Comparison of ENCODE assay signal across 16 cellular contexts in genomic region chr3:169618894-169619792, GRCh38. TPM values are rescaled to one million over a fixed set of nuclear protein-coding genes. Genes with fewer than 3 reads are reported as not detected.
DNase-seq lines count a peak whose midpoint lies in the region; ATAC-seq and TF ChIP-seq lines count a peak whose summit lies in the region.
"Had no signal": no experiment of that assay in that cellular context is flagged by ENCODE, and none has a peak within 500 bp of the region (broad histone marks: within the 10 kb centered on the region; RNA-seq: fewer than 3 reads in every experiment).

No MANE protein-coding gene starts in this region.

- intact Hi-C loops in left ventricle myocardium inferior (cut with micrococcal nuclease) = no loop called here
- intact Hi-C loops in Right ventricle myocardium inferior (cut with DNase I) = no loop called here
- intact Hi-C loops in aorta (cut with DNase I) = no loop called here
- intact Hi-C loops in mammary epithelial cell (cut with micrococcal nuclease) = no loop called here

- no peaks in the 10 kb centered on the region for H3K9me3 ChIP-seq in left ventricle myocardium inferior (replicated peaks)
- no peaks in the 10 kb centered on the region for H3K9me3 ChIP-seq in mucosa of rectum (ENCODE audit: control insufficient read depth in 2 of 2, low read length in 2 of 2)
- H3K9me3 ChIP-seq in aorta (ENCODE audit: control insufficient read depth, low read length) = no peaks in the 10 kb centered on the region
- H3K9me3 ChIP-seq in mammary epithelial cell (replicated peaks; ENCODE audit: insufficient read depth, low read length) = no peaks in the 10 kb centered on the region

- no peak overlapping the region for H3K4me2 ChIP-seq in mammary epithelial cell (ENCODE audit: insufficient read depth, low read depth, low read length)

- CTCF ChIA-PET in mammary epithelial cell (lab: Charles Lee; ENCODE audit: low non-redundant PET) = no interaction called here

- H3K9ac ChIP-seq in mucosa of rectum (ENCODE audit: low read depth in 1 of 2, low read length in 2 of 2) (peak overlapping the region in 1 of 2 donors; percentile 34), mammary epithelial cell (ENCODE audit: insufficient read depth, low read length) (no peak overlapping the region)

- no peak overlapping the region for H2AFZ ChIP-seq in mammary epithelial cell (ENCODE audit: low read depth, low read length)

- BruUV-seq in mammary epithelial cell (replicated peaks; lab: Mats Ljungman, UMichigan) = no TSS peak

- H3K4me3 ChIP-seq in left ventricle myocardium inferior = no peak overlapping the region
- H3K4me3 ChIP-seq in mucosa of rectum (ENCODE audit: low read length in 2 of 2) = no peak overlapping the region
- no peak overlapping the region for H3K4me3 ChIP-seq in aorta (ENCODE audit: low read length in 2 of 2)
- H3K4me3 ChIP-seq in mammary epithelial cell (replicated peaks in 1 of 3; ENCODE audit: insufficient read depth in 1 of 3, low read depth in 2 of 3, low read length in 3 of 3) = no peak overlapping the region

- 61 to 66% methylated on average over 14 of the region's 14 CpGs for WGBS in aorta, 2 donors
- 62% methylated on average over 13 of the region's 14 CpGs for WGBS in mammary epithelial cell (ENCODE audit: low coverage, missing lambda C conversion rate)

- H3K4me1 ChIP-seq in left ventricle myocardium inferior (peaks cover 25% of the 10 kb centered on the region), mucosa of rectum (ENCODE audit: control insufficient read depth in 2 of 2, insufficient read depth in 2 of 2, low read length in 2 of 2) (peaks cover 0 to 4% of the 10 kb centered on the region in 2 donors), aorta (ENCODE audit: control insufficient read depth in 1 of 2, insufficient read depth in 2 of 2, low read length in 2 of 2) (peaks cover 2 to 3% of the 10 kb centered on the region in 2 donors), mammary epithelial cell (ENCODE audit: insufficient read depth, low read length) (no peaks in the 10 kb centered on the region)

- TF ChIP-seq POLR2A in erythroblast (IDR thresholded peaks at IDR 0.05; ENCODE audit: low read length) = no peak

- H4K20me1 ChIP-seq in mammary epithelial cell (ENCODE audit: insufficient read depth, low read length) = no peaks in the 10 kb centered on the region

- no peaks in the 10 kb centered on the region for H3K27me3 ChIP-seq in left ventricle myocardium inferior (ENCODE audit: low read depth)
- H3K27me3 ChIP-seq in mucosa of rectum (ENCODE audit: control insufficient read depth in 2 of 2, insufficient read depth in 2 of 2, low read length in 2 of 2) = no peaks in the 10 kb centered on the region
- no peaks in the 10 kb centered on the region for H3K27me3 ChIP-seq in aorta (ENCODE audit: control insufficient read depth in 1 of 2, insufficient read depth in 2 of 2, low read length in 1 of 2)
- peaks cover 6% of the 10 kb centered on the region for H3K27me3 ChIP-seq in mammary epithelial cell (ENCODE audit: insufficient read depth, low read length)

- in situ Hi-C loops in mammary epithelial cell (cut with MboI; ENCODE audit: low sequenced_read_pairs in 2 of 2) = no loop called here

- H3K27ac ChIP-seq in left ventricle myocardium inferior (replicated peaks) (peak overlapping the region; percentile 72), mucosa of rectum (ENCODE audit: low read depth in 2 of 2, low read length in 2 of 2) (peak overlapping the region; percentile 32 to 73), aorta (ENCODE audit: low read depth in 1 of 2, low read length in 2 of 2) (no peak overlapping the region), mammary epithelial cell (ENCODE audit: insufficient read depth, low read depth, low read length) (no peak overlapping the region)
- H3K27ac ChIP-seq: VCaP had no signal

- dilution Hi-C loops in mammary epithelial cell (cut with HindIII; ENCODE audit: low sequenced_read_pairs) = no loop called here

- TF ChIP-seq CTCF in left ventricle myocardium inferior (IDR thresholded peaks at IDR 0.05; ENCODE audit: borderline replicate concordance) (no peak), mammary epithelial cell (conservative IDR thresholded peaks at IDR 0.05 in 1 of 2, IDR thresholded peaks at IDR 0.05 in 1 of 2; ENCODE audit: extremely low read depth in 1 of 2, insufficient read depth in 1 of 2, low read depth in 1 of 2, low read length in 2 of 2) (no peak)

- no peak for ATAC-seq in Right ventricle myocardium inferior
- peak; percentile 50 for ATAC-seq in aorta (ENCODE audit: low FRiP score)
- ATAC-seq: activated naive CD4-positive, alpha-beta T cell treated with anti-CD3 and anti-CD28 coated beads, Interleukin-2, amount 50 U/mL, for 72 hours; natural killer cell treated with Interleukin-12 subunit alpha and Interleukin-12 subunit beta and Interleukin-15 and Interleukin-18, amount 100 ng/mL, for 72 hours had no signal

- no peaks in the 10 kb centered on the region for H3K79me2 ChIP-seq in mammary epithelial cell (ENCODE audit: insufficient read depth, low read length)

- H3K36me3 ChIP-seq in left ventricle myocardium inferior (no peaks in the 10 kb centered on the region), mucosa of rectum (ENCODE audit: control insufficient read depth in 2 of 2, insufficient read depth in 2 of 2, low read length in 2 of 2) (no peaks in the 10 kb centered on the region), aorta (ENCODE audit: control insufficient read depth in 1 of 2, insufficient read depth in 2 of 2, low read length in 1 of 2) (no peaks in the 10 kb centered on the region), mammary epithelial cell (ENCODE audit: insufficient read depth, low read length) (no peaks in the 10 kb centered on the region)

- DNase-seq in left ventricle myocardium inferior (no peak), Right ventricle myocardium inferior (ENCODE audit: missing footprints) (no peak), amniotic epithelial cell (ENCODE audit: low read depth) (peak; percentile 2), aorta (no peak), erythroblast (lab: John Stamatoyannopoulos, UW) (no peak), glomerular visceral epithelial cell (ENCODE audit: extremely low spot score) (no peak), mammary epithelial cell (no peak)
- DNase-seq: activated CD8-positive, alpha-beta memory T cell treated with anti-CD3 and anti-CD28 coated beads, Interleukin-2, amount 50 U/mL, for 4 hours; CD8-positive, alpha-beta memory T cell; central memory CD4-positive, alpha-beta T cell; NCI-H187 treated with DMSO at 0.1 percent for 48 hours; substantia nigra had no signal

RNA-seq across cellular contexts. Expression of gene MECOM, which starts 44.4 kb away (rescaled TPM):
- total RNA-seq in left ventricle myocardium inferior = 18.1 TPM
- 20.0 TPM for total RNA-seq in Right ventricle myocardium inferior
- total RNA-seq in aorta = 10 to 100 TPM; 36.5 to 73.7 TPM
- 10 to 100 TPM in 1 of 2 donors, 1 to 10 TPM in 1; 9.8 to 11.9 TPM for polyA plus RNA-seq in aorta
- 10 to 100 TPM in 1 of 2 donors, 1 to 10 TPM in 1; 3.5 to 10.9 TPM for total RNA-seq in mammary epithelial cell
- polyA plus RNA-seq in mammary epithelial cell = 6.5 TPM
- 6.0 TPM for polyA minus RNA-seq in mammary epithelial cell
- total RNA-seq: activated naive CD4-positive, alpha-beta T cell treated with anti-CD3 and anti-CD28 coated beads, Interleukin-2, amount 50 U/mL, for 72 hours; CD8-positive, alpha-beta memory T cell; natural killer cell treated with Interleukin-12 subunit alpha and Interleukin-12 subunit beta and Interleukin-15 and Interleukin-18, amount 100 ng/mL, for 72 hours had no signal
- polyA plus RNA-seq: CD8-positive, alpha-beta memory T cell had no signal

Comparison
In these comparisons a context has a peak if more than half of its experiments do, and no peak if none do; other contexts are left out.
1. H3K27ac ChIP-seq: peak in left ventricle myocardium inferior (single experiment) and mucosa of rectum (2 of 2); none in aorta (0 of 2) and mammary epithelial cell (single experiment).